ENCODE assay signal across 10 cellular contexts in genomic region chr4:2259036-2259540, GRCh38. TPM values are rescaled to one million over a fixed set of nuclear protein-coding genes. Genes with fewer than 3 reads are reported as not detected.
DNase-seq lines count a peak whose midpoint lies in the region; ATAC-seq and TF ChIP-seq lines count a peak whose summit lies in the region.
"Had no signal": no experiment of that assay in that cellular context is flagged by ENCODE, and none has a peak within 500 bp of the region (broad histone marks: within the 10 kb centered on the region; RNA-seq: fewer than 3 reads in every experiment).

No MANE protein-coding gene starts in this region.

- peak overlapping the region; percentile 27 for H3K27ac ChIP-seq in urinary bladder (ENCODE audit: low read depth)

- no peaks in the 10 kb centered on the region for H3K27me3 Mint-ChIP-seq in activated naive CD8-positive, alpha-beta T cell treated with anti-CD3 and anti-CD28 coated beads for 36 hours
- no peaks in the 10 kb centered on the region for H3K27me3 Mint-ChIP-seq in activated naive CD8-positive, alpha-beta T cell treated with anti-CD3 and anti-CD28 coated beads, Interleukin-2, amount 50 U/mL, for 24 hours
- H3K27me3 Mint-ChIP-seq in nephron (ENCODE audit: low read depth): no peaks in the 10 kb centered on the region
- H3K27me3 Mint-ChIP-seq: activated naive CD8-positive, alpha-beta T cell had no signal

- H3K4me3 ChIP-seq in fibroblast of pulmonary artery (replicated peaks; ENCODE audit: low read depth, low read length) (peak overlapping the region; percentile 89), urinary bladder (ENCODE audit: low read depth, low read length) (no peak overlapping the region)

- WGBS in urinary bladder: 63% methylated on average over 13 of the region's 13 CpGs

- H3K4me1 Mint-ChIP-seq in activated naive CD8-positive, alpha-beta T cell treated with anti-CD3 and anti-CD28 coated beads for 36 hours: peaks cover 1% of the 10 kb centered on the region
- H3K4me1 Mint-ChIP-seq in activated naive CD8-positive, alpha-beta T cell treated with anti-CD3 and anti-CD28 coated beads, Interleukin-2, amount 50 U/mL, for 24 hours: peaks cover 4% of the 10 kb centered on the region
- H3K4me1 Mint-ChIP-seq in nephron: peaks cover 22% of the 10 kb centered on the region

- H3K4me3 Mint-ChIP-seq in activated naive CD8-positive, alpha-beta T cell treated with anti-CD3 and anti-CD28 coated beads for 36 hours: no peak overlapping the region
- H3K4me3 Mint-ChIP-seq in activated naive CD8-positive, alpha-beta T cell treated with anti-CD3 and anti-CD28 coated beads, Interleukin-2, amount 50 U/mL, for 24 hours: no peak overlapping the region
- H3K4me3 Mint-ChIP-seq in nephron: peak overlapping the region; percentile 51 to 62 (median 61)
- H3K4me3 Mint-ChIP-seq: activated naive CD8-positive, alpha-beta T cell had no signal

- H3K27ac Mint-ChIP-seq in activated naive CD8-positive, alpha-beta T cell treated with anti-CD3 and anti-CD28 coated beads for 36 hours: no peak overlapping the region
- no peak overlapping the region for H3K27ac Mint-ChIP-seq in activated naive CD8-positive, alpha-beta T cell treated with anti-CD3 and anti-CD28 coated beads, Interleukin-2, amount 50 U/mL, for 24 hours
- H3K27ac Mint-ChIP-seq in nephron: no peak overlapping the region
- H3K27ac Mint-ChIP-seq: activated naive CD8-positive, alpha-beta T cell had no signal

- H3K9me3 Mint-ChIP-seq in activated naive CD8-positive, alpha-beta T cell treated with anti-CD3 and anti-CD28 coated beads for 36 hours: no peaks in the 10 kb centered on the region
- H3K9me3 Mint-ChIP-seq in activated naive CD8-positive, alpha-beta T cell treated with anti-CD3 and anti-CD28 coated beads, Interleukin-2, amount 50 U/mL, for 24 hours: no peaks in the 10 kb centered on the region
- H3K9me3 Mint-ChIP-seq in nephron: no peaks in the 10 kb centered on the region

- H3K36me3 ChIP-seq in urinary bladder (ENCODE audit: insufficient read depth): no peaks in the 10 kb centered on the region

- peak; percentile 0 for DNase-seq in activated naive CD8-positive, alpha-beta T cell treated with anti-CD3 and anti-CD28 coated beads for 36 hours
- DNase-seq in activated naive CD8-positive, alpha-beta T cell treated with anti-CD3 and anti-CD28 coated beads, Interleukin-2, amount 50 U/mL, for 24 hours: no peak
- DNase-seq in fibroblast of pulmonary artery (ENCODE audit: low read depth) (no peak), NCI-H446 (lab: John Stamatoyannopoulos, UW) (no peak)
- DNase-seq: T-helper 9 cell had no signal

- TF ChIP-seq CTCF in fibroblast of pulmonary artery (IDR thresholded peaks at IDR 0.05; ENCODE audit: low read length, missing control alignments) (no peak), nephron (IDR thresholded peaks at IDR 0.05; ENCODE audit: unreplicated experiment in 3 of 3) (no peak)

- H3K4me1 ChIP-seq in urinary bladder (ENCODE audit: insufficient read depth): no peaks in the 10 kb centered on the region

- ATAC-seq in activated naive CD8-positive, alpha-beta T cell treated with anti-CD3 and anti-CD28 coated beads, Interleukin-2, amount 50 U/mL, for 24 hours: no peak
- ATAC-seq in HG03175 (IDR thresholded peaks at IDR 0.05; ENCODE audit: unreplicated experiment) (no peak), HG03520 (IDR thresholded peaks at IDR 0.05; ENCODE audit: unreplicated experiment) (no peak)

- H3K36me3 Mint-ChIP-seq in activated naive CD8-positive, alpha-beta T cell treated with anti-CD3 and anti-CD28 coated beads for 36 hours: no peaks in the 10 kb centered on the region
- no peaks in the 10 kb centered on the region for H3K36me3 Mint-ChIP-seq in activated naive CD8-positive, alpha-beta T cell treated with anti-CD3 and anti-CD28 coated beads, Interleukin-2, amount 50 U/mL, for 24 hours (ENCODE audit: low read depth)
- peaks cover 9% of the 10 kb centered on the region for H3K36me3 Mint-ChIP-seq in nephron (ENCODE audit: low read depth)
- H3K36me3 Mint-ChIP-seq: activated naive CD8-positive, alpha-beta T cell had no signal

RNA-seq across cellular contexts. Expression of gene MXD4, which starts 2.8 kb away (rescaled TPM):
- total RNA-seq in activated naive CD8-positive, alpha-beta T cell treated with anti-CD3 and anti-CD28 coated beads for 36 hours: 1 to 10 TPM in 1 of 2 experiments, under 1 TPM in 1; 0.78 to 1.2 TPM
- total RNA-seq in urinary bladder: 27.3 TPM
- polyA plus RNA-seq in urinary bladder: 55.2 TPM

RNA-seq across cellular contexts. Expression of gene HAUS3, which starts 17.2 kb away (rescaled TPM):
- total RNA-seq in activated naive CD8-positive, alpha-beta T cell treated with anti-CD3 and anti-CD28 coated beads for 36 hours: 10 to 100 TPM; 23.6 to 23.7 TPM
- 26.6 TPM for total RNA-seq in urinary bladder
- polyA plus RNA-seq in urinary bladder: 8.1 TPM

RNA-seq across cellular contexts. Expression of gene POLN, which starts 17.2 kb away (rescaled TPM):
- total RNA-seq in activated naive CD8-positive, alpha-beta T cell treated with anti-CD3 and anti-CD28 coated beads for 36 hours: 1 to 10 TPM in 1 of 2 experiments, under 1 TPM in 1; 0.92 to 1.0 TPM
- total RNA-seq in urinary bladder: 3.1 TPM
- polyA plus RNA-seq in urinary bladder: 1.0 TPM

Comparison
In these comparisons a context has a peak if more than half of its experiments do, and no peak if none do; other contexts are left out.
1. H3K4me3 Mint-ChIP-seq: peak in nephron (3 of 3); none in activated naive CD8-positive, alpha-beta T cell treated with anti-CD3 and anti-CD28 coated beads for 36 hours (single experiment) and activated naive CD8-positive, alpha-beta T cell treated with anti-CD3 and anti-CD28 coated beads, Interleukin-2, amount 50 U/mL, for 24 hours (single experiment).
2. RNA of gene MXD4, which starts 2.8 kb away (total RNA-seq): 27.3 TPM in urinary bladder (single experiment); 0.78 to 1.2 TPM in activated naive CD8-positive, alpha-beta T cell treated with anti-CD3 and anti-CD28 coated beads for 36 hours; every median in the first group is over 10 times any median in the second.